ENCODE assay signal across 18 cellular contexts in the genomic region with DNA sequence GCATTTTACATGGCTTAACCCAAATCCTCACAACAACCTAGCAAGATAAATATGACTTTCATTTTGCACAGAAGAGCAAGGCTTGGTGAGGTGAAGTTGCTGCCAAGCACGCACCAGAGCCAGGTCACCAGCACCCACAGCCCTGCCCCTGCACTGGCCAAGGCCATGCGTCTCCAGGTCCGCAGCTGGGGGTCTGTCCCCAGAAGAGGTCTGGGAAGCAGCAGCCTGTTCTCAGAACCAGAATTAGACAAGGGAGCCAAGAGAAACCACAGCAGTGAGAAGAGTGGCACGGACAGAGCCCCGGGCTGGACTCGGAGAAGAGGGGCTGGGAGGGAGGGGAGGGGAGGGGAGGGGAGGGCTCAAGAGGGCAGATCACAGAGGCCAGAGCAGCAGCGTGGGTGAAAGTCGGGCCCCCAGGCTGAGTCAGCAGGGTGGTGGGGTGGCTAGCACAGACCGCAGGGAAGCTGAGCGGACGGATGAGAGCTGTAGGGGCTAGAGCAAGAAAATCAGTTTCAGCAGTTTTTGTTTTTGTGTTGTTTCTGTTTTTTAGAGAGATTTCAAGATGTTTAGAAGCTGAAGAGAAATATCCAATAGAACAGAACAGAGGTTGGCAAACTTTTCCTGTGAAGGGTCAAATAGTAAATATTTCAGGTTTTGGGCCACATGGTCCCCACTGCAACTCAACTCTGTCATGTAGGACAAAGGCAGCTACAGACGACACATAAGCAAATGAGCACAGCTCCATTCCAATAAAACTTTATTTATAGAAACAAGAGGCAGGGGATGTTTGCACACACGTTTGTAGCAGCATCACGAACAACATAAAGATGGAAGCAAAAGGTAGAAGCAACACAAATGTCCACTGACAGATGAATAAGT. TPM values are rescaled to one million over a fixed set of nuclear protein-coding genes. Genes with fewer than 3 reads are reported as not detected.
DNase-seq lines count a peak whose midpoint lies in the region; ATAC-seq and TF ChIP-seq lines count a peak whose summit lies in the region.
"Had no signal": no experiment of that assay in that cellular context is flagged by ENCODE, and none has a peak within 500 bp of the region (broad histone marks: within the 10 kb centered on the region; RNA-seq: fewer than 3 reads in every experiment).

No MANE protein-coding gene starts in this region.

- POLR2A ChIA-PET in activated CD4-positive, alpha-beta T cell treated with anti-CD3 and anti-CD28 coated beads, Interleukin-2, amount 10 ng/mL, durations not matched to agents 7 days and 5 days (lab: Charles Lee) = no interaction called here
- POLR2A ChIA-PET in activated CD8-positive, alpha-beta T cell treated with anti-CD3 and anti-CD28 coated beads for 36 hours (lab: Charles Lee) = interaction anchor here (1.0 to 4.7 kb wide), 5 partner anchors 8 to 152 kb away, joined by 3 to 38 read pairs (median 6); a partner anchor contains a TSS

- peak overlapping the region; percentile 7 for H3K4me3 Mint-ChIP-seq in activated CD4-positive, alpha-beta T cell treated with anti-CD3 and anti-CD28 coated beads, Interleukin-2, amount 10 ng/mL, durations not matched to agents 7 days and 5 days
- peak overlapping the region; percentile 81 for H3K4me3 Mint-ChIP-seq in activated CD8-positive, alpha-beta T cell treated with anti-CD3 and anti-CD28 coated beads for 36 hours
- H3K4me3 Mint-ChIP-seq in effector memory CD8-positive, alpha-beta T cell = peak overlapping the region; percentile 81

- peaks cover 0 to 26% (median 1%) of the 10 kb centered on the region in 6 donors for H3K36me3 ChIP-seq in spleen
- H3K36me3 ChIP-seq: ovary, tibial artery had no signal

- CTCF ChIA-PET in activated CD4-positive, alpha-beta T cell treated with anti-CD3 and anti-CD28 coated beads, Interleukin-2, amount 10 ng/mL, durations not matched to agents 7 days and 5 days (lab: Charles Lee) = interaction anchor here (0.7 to 2.0 kb wide), 2 partner anchors 7 to 14 kb away, joined by 3 to 5 read pairs; a partner anchor contains a TSS
- CTCF ChIA-PET in activated CD8-positive, alpha-beta T cell treated with anti-CD3 and anti-CD28 coated beads for 36 hours (lab: Charles Lee) = interaction anchor here (1.1 kb wide), 1 partner anchor 40 kb away, joined by 4 read pairs; a partner anchor contains a TSS

- peak overlapping the region in 2 of 8 donors; percentile 39 to 45 for H3K4me3 ChIP-seq in spleen
- H3K4me3 ChIP-seq: A549, coronary artery, GM23248, ovary, PC-9, tibial artery had no signal

- peaks cover 39% of the 10 kb centered on the region for H3K4me1 Mint-ChIP-seq in activated CD4-positive, alpha-beta T cell treated with anti-CD3 and anti-CD28 coated beads, Interleukin-2, amount 10 ng/mL, durations not matched to agents 7 days and 5 days
- H3K4me1 Mint-ChIP-seq in activated CD8-positive, alpha-beta T cell treated with anti-CD3 and anti-CD28 coated beads for 36 hours (ENCODE audit: low read depth) = peaks cover 59% of the 10 kb centered on the region
- H3K4me1 Mint-ChIP-seq in effector memory CD8-positive, alpha-beta T cell (ENCODE audit: low read depth in 2 of 2) = peaks cover 23 to 43% of the 10 kb centered on the region in 2 donors

- H3K9me3 Mint-ChIP-seq in activated CD4-positive, alpha-beta T cell treated with anti-CD3 and anti-CD28 coated beads, Interleukin-2, amount 10 ng/mL, durations not matched to agents 7 days and 5 days = no peaks in the 10 kb centered on the region
- no peaks in the 10 kb centered on the region for H3K9me3 Mint-ChIP-seq in activated CD8-positive, alpha-beta T cell treated with anti-CD3 and anti-CD28 coated beads for 36 hours
- no peaks in the 10 kb centered on the region for H3K9me3 Mint-ChIP-seq in effector memory CD8-positive, alpha-beta T cell

- H3K36me3 Mint-ChIP-seq in activated CD4-positive, alpha-beta T cell treated with anti-CD3 and anti-CD28 coated beads, Interleukin-2, amount 10 ng/mL, durations not matched to agents 7 days and 5 days (ENCODE audit: low read depth) = peaks cover 28% of the 10 kb centered on the region
- peaks cover 33% of the 10 kb centered on the region for H3K36me3 Mint-ChIP-seq in activated CD8-positive, alpha-beta T cell treated with anti-CD3 and anti-CD28 coated beads for 36 hours (ENCODE audit: low read depth)
- H3K36me3 Mint-ChIP-seq in effector memory CD8-positive, alpha-beta T cell (ENCODE audit: insufficient read depth) = peaks cover 4% of the 10 kb centered on the region

- no peaks in the 10 kb centered on the region for H3K27me3 Mint-ChIP-seq in activated CD4-positive, alpha-beta T cell treated with anti-CD3 and anti-CD28 coated beads, Interleukin-2, amount 10 ng/mL, durations not matched to agents 7 days and 5 days
- H3K27me3 Mint-ChIP-seq in activated CD8-positive, alpha-beta T cell treated with anti-CD3 and anti-CD28 coated beads for 36 hours = no peaks in the 10 kb centered on the region
- no peaks in the 10 kb centered on the region for H3K27me3 Mint-ChIP-seq in effector memory CD8-positive, alpha-beta T cell

- peak overlapping the region; percentile 93 for H3K27ac Mint-ChIP-seq in activated CD4-positive, alpha-beta T cell treated with anti-CD3 and anti-CD28 coated beads, Interleukin-2, amount 10 ng/mL, durations not matched to agents 7 days and 5 days
- peak overlapping the region; percentile 93 for H3K27ac Mint-ChIP-seq in activated CD8-positive, alpha-beta T cell treated with anti-CD3 and anti-CD28 coated beads for 36 hours
- peak overlapping the region; percentile 87 to 95 for H3K27ac Mint-ChIP-seq in effector memory CD8-positive, alpha-beta T cell

- TF ChIP-seq POLR2A in spleen (IDR thresholded peaks at IDR 0.05) = no peak

- no peaks in the 10 kb centered on the region for H3K9me3 ChIP-seq in spleen
- H3K9me3 ChIP-seq: A549, ovary, tibial artery had no signal

- 80 to 87% (median 84%) methylated on average over 14 of the region's 14 CpGs for WGBS in spleen, 5 donors

- H3K4me1 ChIP-seq in spleen = peaks cover 9 to 84% (median 30%) of the 10 kb centered on the region in 6 donors
- H3K4me1 ChIP-seq: A549, tibial artery had no signal

- peak overlapping the region in 7 of 8 donors; percentile 48 to 87 (median 80) for H3K27ac ChIP-seq in spleen
- H3K27ac ChIP-seq: A549, coronary artery, GM23248, ovary, PC-9, tibial artery had no signal

- DNase-seq in activated CD4-positive, alpha-beta T cell treated with anti-CD3 and anti-CD28 coated beads, Interleukin-2, amount 10 ng/mL, durations not matched to agents 7 days and 5 days = peak; percentile 12
- no peak for DNase-seq in activated CD4-positive, alpha-beta T cell treated with anti-CD3 and anti-CD28 coated beads, Interleukin-2, amount 50 U/mL, for 48 hours
- peak; percentile 68 for DNase-seq in activated CD8-positive, alpha-beta T cell treated with anti-CD3 and anti-CD28 coated beads for 36 hours
- no peak for DNase-seq in effector memory CD8-positive, alpha-beta T cell
- DNase-seq in spleen (no peak), T1000 (lab: John Stamatoyannopoulos, UW) (no peak), OCI-M2 (lab: John Stamatoyannopoulos, UW; ENCODE audit: unreplicated experiment) (no peak)
- DNase-seq: GM23248, KG1, mammary epithelial cell, NCI-H1417 treated with DMSO at 0.1 percent for 48 hours, NCI-H446, ovary, PC-9 had no signal

- no peak for TF ChIP-seq CTCF in activated CD8-positive, alpha-beta T cell treated with anti-CD3 and anti-CD28 coated beads for 36 hours (IDR thresholded peaks at IDR 0.05)
- no peak for TF ChIP-seq CTCF in spleen (IDR thresholded peaks at IDR 0.05 in 8 of 11, conservative IDR thresholded peaks at IDR 0.05 in 3 of 11)

- peak; percentile 37 for ATAC-seq in activated CD8-positive, alpha-beta T cell treated with anti-CD3 and anti-CD28 coated beads for 36 hours
- peak; percentile 42 for ATAC-seq in effector memory CD8-positive, alpha-beta T cell (replicated peaks)
- no peak for ATAC-seq in GM18498 (IDR thresholded peaks at IDR 0.05; ENCODE audit: unreplicated experiment)

- H3K27me3 ChIP-seq in spleen (replicated peaks in 1 of 7) = no peaks in the 10 kb centered on the region
- H3K27me3 ChIP-seq: ovary, tibial artery had no signal

- intact Hi-C loops in activated CD8-positive, alpha-beta T cell treated with anti-CD3 and anti-CD28 coated beads for 36 hours (cut with micrococcal nuclease) = loop anchor here (5.0 kb wide), 1 partner anchor 38 kb away; a partner anchor contains a TSS
- intact Hi-C loops in spleen (cut with DNase I; ENCODE audit: low total_unique reads) = no loop called here

RNA-seq across cellular contexts. Expression of a gene that starts 7.4 kb away (rescaled TPM):
- total RNA-seq in activated CD4-positive, alpha-beta T cell treated with anti-CD3 and anti-CD28 coated beads, Interleukin-2, amount 10 ng/mL, durations not matched to agents 7 days and 5 days = 10 to 100 TPM; 38.0 to 41.0 TPM
- 10 to 100 TPM; 33.2 to 36.6 TPM for total RNA-seq in activated CD8-positive, alpha-beta T cell treated with anti-CD3 and anti-CD28 coated beads for 36 hours
- total RNA-seq in spleen = 10 to 100 TPM; 38.4 to 74.0 (median 51.1) TPM
- 10 to 100 TPM; 28.4 to 33.7 (median 30.6) TPM for polyA plus RNA-seq in spleen

RNA-seq across cellular contexts. Expression of a gene that starts 39.8 kb away (rescaled TPM):
- 10 to 100 TPM; 55.5 to 62.0 TPM for total RNA-seq in activated CD4-positive, alpha-beta T cell treated with anti-CD3 and anti-CD28 coated beads, Interleukin-2, amount 10 ng/mL, durations not matched to agents 7 days and 5 days
- 10 to 100 TPM; 71.3 to 74.8 TPM for total RNA-seq in activated CD8-positive, alpha-beta T cell treated with anti-CD3 and anti-CD28 coated beads for 36 hours
- total RNA-seq in spleen = 10 to 100 TPM; 10.4 to 35.6 (median 20.8) TPM
- 10 to 100 TPM in 2 of 3 donors, 1 to 10 TPM in 1; 8.0 to 11.8 (median 10.6) TPM for polyA plus RNA-seq in spleen

RNA-seq across cellular contexts. Expression of a gene that starts 40.8 kb away (rescaled TPM):
- total RNA-seq in activated CD4-positive, alpha-beta T cell treated with anti-CD3 and anti-CD28 coated beads, Interleukin-2, amount 10 ng/mL, durations not matched to agents 7 days and 5 days = 100 to 1,000 TPM in 1 of 2 experiments, 10 to 100 TPM in 1; 89.5 to 110 TPM
- total RNA-seq in activated CD8-positive, alpha-beta T cell treated with anti-CD3 and anti-CD28 coated beads for 36 hours = 10 to 100 TPM; 82.9 to 88.7 TPM
- 10 to 100 TPM; 36.1 to 89.3 (median 49.8) TPM for total RNA-seq in spleen
- polyA plus RNA-seq in spleen = 10 to 100 TPM; 37.3 to 56.5 (median 47.9) TPM

Comparison
In these comparisons a context has a peak if more than half of its experiments do, and no peak if none do; other contexts are left out.
1. DNase-seq: peak in activated CD4-positive, alpha-beta T cell treated with anti-CD3 and anti-CD28 coated beads, Interleukin-2, amount 10 ng/mL, durations not matched to agents 7 days and 5 days (single experiment) and activated CD8-positive, alpha-beta T cell treated with anti-CD3 and anti-CD28 coated beads for 36 hours (single experiment); none in activated CD4-positive, alpha-beta T cell treated with anti-CD3 and anti-CD28 coated beads, Interleukin-2, amount 50 U/mL, for 48 hours (0 of 2), effector memory CD8-positive, alpha-beta T cell (0 of 3), spleen (single experiment), T1000 (single experiment) and OCI-M2 (single experiment).
2. H3K4me3 Mint-ChIP-seq: peak in every context shown above with its lines; median percentile 81 in activated CD8-positive, alpha-beta T cell treated with anti-CD3 and anti-CD28 coated beads for 36 hours; 81 in effector memory CD8-positive, alpha-beta T cell; 7 in activated CD4-positive, alpha-beta T cell treated with anti-CD3 and anti-CD28 coated beads, Interleukin-2, amount 10 ng/mL, durations not matched to agents 7 days and 5 days.
3. Peak in every context shown above with its lines, with median percentiles within 50 percentile points of each other: H3K27ac Mint-ChIP-seq.